Comparison of ENCODE assay signal across 8 cellular contexts in the genomic region with DNA sequence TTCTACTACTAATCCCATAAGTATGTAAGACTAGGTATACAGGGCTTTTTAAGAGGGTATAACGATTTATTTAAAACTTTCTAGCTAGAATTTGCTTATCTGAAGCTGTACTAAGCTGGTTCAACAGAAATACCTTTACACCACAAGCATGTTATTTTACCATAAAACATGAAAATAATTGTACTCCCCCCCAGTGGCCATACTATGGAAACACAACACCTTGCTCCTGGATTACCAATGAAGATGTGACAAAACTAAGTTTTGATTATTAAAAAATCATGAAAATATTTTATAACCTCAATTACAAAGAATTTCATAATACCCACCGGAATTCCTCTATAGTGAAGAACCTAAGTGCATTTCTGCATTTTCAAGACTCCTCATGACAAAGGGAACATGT. TPM values are rescaled to one million over a fixed set of nuclear protein-coding genes. Genes with fewer than 3 reads are reported as not detected.
DNase-seq lines count a peak whose midpoint lies in the region; ATAC-seq, FAIRE-seq and TF ChIP-seq lines count a peak whose summit lies in the region.

No MANE protein-coding gene starts in this region.

- intact Hi-C loops in HCT116 (cut with micrococcal nuclease), result no loop called here
- intact Hi-C loops in kidney (cut with DNase I), result loop anchor here (10.0 kb wide), 1 partner anchor 51 kb away; no protein-coding TSS in a partner anchor

- POLR2A ChIA-PET in HCT116 (lab: Charles Lee), result no interaction called here

- RAD21 ChIA-PET in HCT116 (lab: Charles Lee; ENCODE audit: low non-redundant PET in 1 of 2, low total read pairs in 2 of 2, uncharacterized antibody in 2 of 2, unreplicated experiment in 2 of 2), result no interaction called here

- H3K4me1 ChIP-seq in HCT116 (ENCODE audit: control insufficient read depth in 1 of 2, insufficient read depth in 2 of 2, low read length in 2 of 2) (peaks cover 9 to 17% of the 10 kb centered on the region in 2 experiments), kidney (ENCODE audit: control insufficient read depth in 1 of 2, insufficient read depth in 1 of 2, low read depth in 1 of 2, low read length in 2 of 2) (peaks cover 28 to 52% of the 10 kb centered on the region in 2 donors)

- H2AFZ ChIP-seq in HCT116 (ENCODE audit: low read depth, low read length, poor library complexity, severe bottlenecking), result no peak overlapping the region
- no peak overlapping the region for H2AFZ ChIP-seq in SU-DHL-6 (ENCODE audit: low read depth, low read length, severe bottlenecking)

- H3K4me3 ChIP-seq in HCT116 (replicated peaks in 1 of 2; ENCODE audit: low read depth in 1 of 2, low read length in 2 of 2), result no peak overlapping the region
- no peak overlapping the region for H3K4me3 ChIP-seq in SU-DHL-6 (ENCODE audit: insufficient read depth, low read length, poor library complexity, severe bottlenecking)
- H3K4me3 ChIP-seq in kidney (ENCODE audit: low read length in 2 of 2), result no peak overlapping the region

- TF ChIP-seq RAD21 in HCT116 (IDR thresholded peaks at IDR 0.05; ENCODE audit: low read depth), result peak; percentile 49

- no peaks in the 10 kb centered on the region for H3K36me3 ChIP-seq in HCT116 (ENCODE audit: control insufficient read depth in 1 of 2, insufficient read depth in 2 of 2, low read length in 2 of 2)
- no peaks in the 10 kb centered on the region for H3K36me3 ChIP-seq in SU-DHL-6 (ENCODE audit: low read length)
- peaks cover 0 to 2% of the 10 kb centered on the region in 2 donors for H3K36me3 ChIP-seq in kidney (ENCODE audit: control insufficient read depth in 1 of 2, insufficient read depth in 2 of 2, low read length in 2 of 2)

- H3K79me2 ChIP-seq in HCT116 (ENCODE audit: insufficient read depth, low read length), result peaks cover 4% of the 10 kb centered on the region; the same call in 1 of the 2 replicates
- peaks cover 14% of the 10 kb centered on the region for H3K79me2 ChIP-seq in SU-DHL-6 (ENCODE audit: insufficient read depth, low read length)

- no peaks in the 10 kb centered on the region for H3K9me2 ChIP-seq in HCT116 (ENCODE audit: insufficient read depth)
- no peaks in the 10 kb centered on the region for H3K9me2 ChIP-seq in SU-DHL-6 (replicated peaks; ENCODE audit: insufficient read depth, low read length)

- DNase-seq in EL, result peak; percentile 45
- peak; percentile 18 for DNase-seq in HCT116 (ENCODE audit: low read depth, low spot score)
- DNase-seq in kidney, result no peak
- DNase-seq in hypothalamus (lab: John Stamatoyannopoulos, UW), result no peak
- DNase-seq in OCI-M2 (lab: John Stamatoyannopoulos, UW; ENCODE audit: unreplicated experiment), result no peak

- H3K9ac ChIP-seq in HCT116 (ENCODE audit: low read length) (no peak overlapping the region), SU-DHL-6 (ENCODE audit: low read length) (no peak overlapping the region), kidney (ENCODE audit: low read length in 2 of 2) (no peak overlapping the region)

- peak; percentile 19 to 63 (median 61); a peak in 5 of 6 replicates for TF ChIP-seq CTCF in HCT116 (IDR thresholded peaks at IDR 0.05 in 2 of 3, conservative IDR thresholded peaks at IDR 0.05 in 1 of 3; ENCODE audit: borderline replicate concordance in 1 of 3, insufficient read depth in 1 of 3, low read depth in 2 of 3, low read length in 2 of 3)
- peak; percentile 44 for TF ChIP-seq CTCF in SU-DHL-6 (IDR thresholded peaks at IDR 0.05; ENCODE audit: insufficient read depth, low read length, poor library complexity, severe bottlenecking)
- TF ChIP-seq CTCF in kidney (IDR thresholded peaks at IDR 0.05; ENCODE audit: borderline replicate concordance, extremely low read depth, insufficient read depth), result peak; percentile 31

- FAIRE-seq in kidney (lab: Jason Lieb, UNC), result no peak

- H3F3A ChIP-seq in SU-DHL-6 (ENCODE audit: insufficient read depth), result no peaks in the 10 kb centered on the region

- H4K20me1 ChIP-seq in HCT116 (ENCODE audit: insufficient read depth) (no peaks in the 10 kb centered on the region), SU-DHL-6 (ENCODE audit: low read depth, low read length) (peaks cover 13% of the 10 kb centered on the region)

- ATAC-seq in HCT116 (peak; percentile 73; the same call in 1 of the 2 replicates), HG03108 (IDR thresholded peaks at IDR 0.05; ENCODE audit: unreplicated experiment) (no peak), GM21390 (IDR thresholded peaks at IDR 0.05; ENCODE audit: unreplicated experiment) (no peak)

- no TSS peak for BruUV-seq in HCT116 (replicated peaks; lab: Mats Ljungman, UMichigan)

- H3K9me3 ChIP-seq in HCT116 (ENCODE audit: control insufficient read depth in 1 of 2, insufficient read depth in 1 of 2, low read depth in 1 of 2, low read length in 2 of 2) (no peaks in the 10 kb centered on the region), SU-DHL-6 (ENCODE audit: insufficient read depth, low read length) (no peaks in the 10 kb centered on the region), kidney (ENCODE audit: control insufficient read depth in 1 of 2, low read length in 2 of 2) (no peaks in the 10 kb centered on the region)

- CTCF ChIA-PET in HCT116 (lab: Charles Lee), result interaction anchor here (0.6 to 2.3 kb wide), 15 partner anchors 8 to 261 kb away, joined by 3 to 18 read pairs (median 4); no protein-coding TSS in a partner anchor

- H3K27me3 ChIP-seq in HCT116 (ENCODE audit: insufficient read depth, low read length), result no peaks in the 10 kb centered on the region
- H3K27me3 ChIP-seq in SU-DHL-6 (ENCODE audit: low read length), result no peaks in the 10 kb centered on the region

- H3K27ac ChIP-seq in HCT116 (ENCODE audit: low read depth, low read length), result no peak overlapping the region
- no peak overlapping the region for H3K27ac ChIP-seq in SU-DHL-6 (ENCODE audit: low read depth, low read length)
- peak overlapping the region in 1 of 2 donors; percentile 42 for H3K27ac ChIP-seq in kidney (ENCODE audit: low read depth in 2 of 2, low read length in 2 of 2)

- no peak for TF ChIP-seq POLR2A in HCT116 (IDR thresholded peaks at IDR 0.05; ENCODE audit: borderline replicate concordance, extremely low read depth, insufficient read depth, insufficient read length)

- H3K4me2 ChIP-seq in HCT116 (ENCODE audit: low read length) (no peak overlapping the region), SU-DHL-6 (ENCODE audit: low read depth, low read length, poor library complexity, severe bottlenecking) (no peak overlapping the region)

TF ChIP-seq in HCT116, 20 proteins besides CTCF, POLR2A, EP300 and RAD21:
- TF ChIP-seq EGR1 (IDR thresholded peaks at IDR 0.05; ENCODE audit: low read depth) (no peak), ZNF274 (IDR thresholded peaks at IDR 0.05; ENCODE audit: low read depth, low read length) (no peak), SIN3A (IDR thresholded peaks at IDR 0.05; ENCODE audit: low read depth) (no peak), SP1 (IDR thresholded peaks at IDR 0.05; ENCODE audit: low read depth) (no peak), EZH2phosphoT487 (IDR thresholded peaks at IDR 0.05; ENCODE audit: borderline replicate concordance) (no peak), FOSL1 (IDR thresholded peaks at IDR 0.05; ENCODE audit: low read depth) (no peak), POLR2AphosphoS5 (IDR thresholded peaks at IDR 0.05; ENCODE audit: low read depth, low read length) (no peak), EZH2 (IDR thresholded peaks at IDR 0.05) (no peak), TCF7L2 (IDR thresholded peaks at IDR 0.05; ENCODE audit: borderline replicate concordance, extremely low read depth, insufficient read depth, insufficient read length) (no peak), YY1 (IDR thresholded peaks at IDR 0.05; ENCODE audit: extremely low read depth, insufficient replicate concordance, low read depth, low read length) (no peak), ELF1 (IDR thresholded peaks at IDR 0.05; ENCODE audit: borderline replicate concordance, low read depth) (no peak)
- TF ChIP-seq, protein P1, sequence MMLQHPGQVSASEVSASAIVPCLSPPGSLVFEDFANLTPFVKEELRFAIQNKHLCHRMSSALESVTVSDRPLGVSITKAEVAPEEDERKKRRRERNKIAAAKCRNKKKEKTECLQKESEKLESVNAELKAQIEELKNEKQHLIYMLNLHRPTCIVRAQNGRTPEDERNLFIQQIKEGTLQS (IDR thresholded peaks at IDR 0.05), result no peak
- TF ChIP-seq, protein P2, sequence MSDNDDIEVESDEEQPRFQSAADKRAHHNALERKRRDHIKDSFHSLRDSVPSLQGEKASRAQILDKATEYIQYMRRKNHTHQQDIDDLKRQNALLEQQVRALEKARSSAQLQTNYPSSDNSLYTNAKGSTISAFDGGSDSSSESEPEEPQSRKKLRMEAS (IDR thresholded peaks at IDR 0.05), result no peak
- TF ChIP-seq, protein P3, sequence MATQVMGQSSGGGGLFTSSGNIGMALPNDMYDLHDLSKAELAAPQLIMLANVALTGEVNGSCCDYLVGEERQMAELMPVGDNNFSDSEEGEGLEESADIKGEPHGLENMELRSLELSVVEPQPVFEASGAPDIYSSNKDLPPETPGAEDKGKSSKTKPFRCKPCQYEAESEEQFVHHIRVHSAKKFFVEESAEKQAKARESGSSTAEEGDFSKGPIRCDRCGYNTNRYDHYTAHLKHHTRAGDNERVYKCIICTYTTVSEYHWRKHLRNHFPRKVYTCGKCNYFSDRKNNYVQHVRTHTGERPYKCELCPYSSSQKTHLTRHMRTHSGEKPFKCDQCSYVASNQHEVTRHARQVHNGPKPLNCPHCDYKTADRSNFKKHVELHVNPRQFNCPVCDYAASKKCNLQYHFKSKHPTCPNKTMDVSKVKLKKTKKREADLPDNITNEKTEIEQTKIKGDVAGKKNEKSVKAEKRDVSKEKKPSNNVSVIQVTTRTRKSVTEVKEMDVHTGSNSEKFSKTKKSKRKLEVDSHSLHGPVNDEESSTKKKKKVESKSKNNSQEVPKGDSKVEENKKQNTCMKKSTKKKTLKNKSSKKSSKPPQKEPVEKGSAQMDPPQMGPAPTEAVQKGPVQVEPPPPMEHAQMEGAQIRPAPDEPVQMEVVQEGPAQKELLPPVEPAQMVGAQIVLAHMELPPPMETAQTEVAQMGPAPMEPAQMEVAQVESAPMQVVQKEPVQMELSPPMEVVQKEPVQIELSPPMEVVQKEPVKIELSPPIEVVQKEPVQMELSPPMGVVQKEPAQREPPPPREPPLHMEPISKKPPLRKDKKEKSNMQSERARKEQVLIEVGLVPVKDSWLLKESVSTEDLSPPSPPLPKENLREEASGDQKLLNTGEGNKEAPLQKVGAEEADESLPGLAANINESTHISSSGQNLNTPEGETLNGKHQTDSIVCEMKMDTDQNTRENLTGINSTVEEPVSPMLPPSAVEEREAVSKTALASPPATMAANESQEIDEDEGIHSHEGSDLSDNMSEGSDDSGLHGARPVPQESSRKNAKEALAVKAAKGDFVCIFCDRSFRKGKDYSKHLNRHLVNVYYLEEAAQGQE (IDR thresholded peaks at IDR 0.05; ENCODE audit: low read depth), result no peak

RNA-seq across cellular contexts. Expression of a gene that starts 27.3 kb away (rescaled TPM):
- 10.7 TPM for total RNA-seq in HCT116 (2021; ENCODE audit: unreplicated experiment)
- polyA plus RNA-seq in HCT116 (2012), result 9.2 and 9.7 TPM in 2 replicates
- 52.3 TPM for total RNA-seq in kidney
- 14.3 TPM for polyA plus RNA-seq in kidney (ENCODE audit: insufficient read depth, low read depth, low replicate concordance)

Comparison
In these comparisons a context has a peak if more than half of its experiments do, and no peak if none do; other contexts are left out.
1. DNase-seq: peak in EL (single experiment) and HCT116 (single experiment); none in kidney (single experiment), hypothalamus (0 of 51) and OCI-M2 (single experiment).
2. Peak in every context shown above with its lines, with median percentiles within 50 percentile points of each other: CTCF ChIP-seq.